9 cellular contexts compared by ENCODE assay signal in the genomic region with DNA sequence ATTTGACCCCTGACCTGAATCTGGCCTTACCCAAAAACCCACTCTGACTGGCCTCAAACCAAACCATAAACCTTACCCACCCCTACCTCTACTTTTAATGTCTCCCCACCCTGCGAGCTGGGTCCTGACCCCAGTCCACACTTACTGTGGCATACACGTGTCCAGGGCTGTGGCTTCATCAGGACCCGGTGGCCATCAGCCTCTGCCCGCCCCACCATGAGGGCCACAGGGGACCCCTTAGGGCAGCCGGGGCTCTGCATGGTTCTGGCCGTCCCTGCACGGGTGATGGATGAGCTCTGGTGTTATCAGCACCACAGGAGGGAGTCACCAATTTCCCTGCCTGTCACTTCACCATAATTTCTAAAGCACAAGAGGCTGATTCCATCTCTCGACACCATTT.
"Had no signal": no experiment of that assay in that cellular context is flagged by ENCODE, and none has a peak within 500 bp of the region (broad histone marks: within the 10 kb centered on the region; RNA-seq: fewer than 3 reads in every experiment).

No MANE protein-coding gene starts in this region.

- ATAC-seq: HCT116, HepG2 had no signal

- H3K27ac Mint-ChIP-seq: HFFc6, IgD-negative memory B cell had no signal

- H3K9me3 ChIP-seq: HAP-1 had no signal

- H3K4me3 ChIP-seq: GM23248, HAP-1 had no signal

- H3K9me3 Mint-ChIP-seq: HFFc6 had no signal

- H3K4me1 ChIP-seq: HAP-1 had no signal

- DNase-seq: GM23248, GOT3, H7, HFFc6 had no signal

- H3K36me3 ChIP-seq: HAP-1 had no signal

- H3K27ac ChIP-seq: GM23248, HL-60 had no signal

- H3K4me3 Mint-ChIP-seq: HFFc6, IgD-negative memory B cell had no signal

- H3K36me3 Mint-ChIP-seq: IgD-negative memory B cell had no signal
